20 cellular contexts compared by ENCODE assay signal in genomic region chr3:18527691-18528090, GRCh38.
DNase-seq lines count a peak whose midpoint lies in the region; ATAC-seq and TF ChIP-seq lines count a peak whose summit lies in the region.
"Had no signal": no experiment of that assay in that cellular context is flagged by ENCODE, and none has a peak within 500 bp of the region (broad histone marks: within the 10 kb centered on the region; RNA-seq: fewer than 3 reads in every experiment).

No MANE protein-coding gene starts in this region.

- no peaks in the 10 kb centered on the region for H3K27me3 ChIP-seq in naive thymus-derived CD4-positive, alpha-beta T cell (ENCODE audit: control insufficient read depth in 2 of 2, insufficient read depth in 2 of 2, low read length in 2 of 2)
- H3K27me3 ChIP-seq: SJCRH30 had no signal

- peaks cover 10% of the 10 kb centered on the region for H3K9me3 Mint-ChIP-seq in central memory CD8-positive, alpha-beta T cell
- peaks cover 3 to 8% of the 10 kb centered on the region in 2 donors for H3K9me3 Mint-ChIP-seq in natural killer cell
- peaks cover 0 to 38% (median 24%) of the 10 kb centered on the region in 11 donors for H3K9me3 Mint-ChIP-seq in naive thymus-derived CD4-positive, alpha-beta T cell

- H3K4me1 Mint-ChIP-seq in central memory CD8-positive, alpha-beta T cell: peaks cover 10% of the 10 kb centered on the region
- H3K4me1 Mint-ChIP-seq in natural killer cell: peaks cover 14 to 18% of the 10 kb centered on the region in 2 donors
- peaks cover 0 to 13% (median 8%) of the 10 kb centered on the region in 7 donors for H3K4me1 Mint-ChIP-seq in naive thymus-derived CD4-positive, alpha-beta T cell
- H3K4me1 Mint-ChIP-seq: CD14-positive monocyte had no signal

- ATAC-seq in central memory CD8-positive, alpha-beta T cell (replicated peaks; ENCODE audit: extremely low read depth, poor library complexity, severe bottlenecking): peak; percentile 86
- ATAC-seq in natural killer cell: peak; percentile 81 to 95 (median 87)
- ATAC-seq in naive thymus-derived CD4-positive, alpha-beta T cell: no peak

- H3K27ac Mint-ChIP-seq in central memory CD8-positive, alpha-beta T cell (ENCODE audit: low read depth): peak overlapping the region; percentile 14
- H3K27ac Mint-ChIP-seq in natural killer cell: peak overlapping the region; percentile 74 to 75
- peak overlapping the region in 3 of 9 donors; percentile 9 to 76 (median 57) for H3K27ac Mint-ChIP-seq in naive thymus-derived CD4-positive, alpha-beta T cell
- H3K27ac Mint-ChIP-seq: CD14-positive monocyte had no signal

- no peaks in the 10 kb centered on the region for H3K27me3 Mint-ChIP-seq in central memory CD8-positive, alpha-beta T cell
- no peaks in the 10 kb centered on the region for H3K27me3 Mint-ChIP-seq in natural killer cell (ENCODE audit: low read depth in 2 of 2)
- H3K27me3 Mint-ChIP-seq in naive thymus-derived CD4-positive, alpha-beta T cell: no peaks in the 10 kb centered on the region
- H3K27me3 Mint-ChIP-seq: IgD-negative memory B cell had no signal

- H3K27ac ChIP-seq in naive thymus-derived CD4-positive, alpha-beta T cell (ENCODE audit: low read depth, low read length): no peak overlapping the region
- H3K27ac ChIP-seq: 22Rv1, SJCRH30 had no signal

- H3K36me3 Mint-ChIP-seq in central memory CD8-positive, alpha-beta T cell (ENCODE audit: insufficient read depth): peaks cover 2% of the 10 kb centered on the region
- H3K36me3 Mint-ChIP-seq in natural killer cell: peaks cover 37% of the 10 kb centered on the region
- peaks cover 18 to 85% (median 78%) of the 10 kb centered on the region in 5 donors for H3K36me3 Mint-ChIP-seq in naive thymus-derived CD4-positive, alpha-beta T cell
- H3K36me3 Mint-ChIP-seq: CD14-positive monocyte had no signal

- H3K36me3 ChIP-seq in naive thymus-derived CD4-positive, alpha-beta T cell (ENCODE audit: control insufficient read depth in 2 of 3, insufficient read depth in 3 of 3, low read length in 3 of 3): peaks cover 0 to 42% (median 0%) of the 10 kb centered on the region in 3 experiments
- H3K36me3 ChIP-seq: SJCRH30 had no signal

- H3K4me3 Mint-ChIP-seq in central memory CD8-positive, alpha-beta T cell: no peak overlapping the region
- peak overlapping the region; percentile 0 for H3K4me3 Mint-ChIP-seq in natural killer cell
- H3K4me3 Mint-ChIP-seq in naive thymus-derived CD4-positive, alpha-beta T cell: no peak overlapping the region
- H3K4me3 Mint-ChIP-seq: CD14-positive monocyte had no signal

- peak; percentile 15 for DNase-seq in NCI-H510A treated with DMSO at 0.1 percent for 48 hours (lab: John Stamatoyannopoulos, UW)
- DNase-seq in NCI-H510A (lab: John Stamatoyannopoulos, UW): no peak
- DNase-seq in NAMALWA (ENCODE audit: low spot score): peak; percentile 37
- no peak for DNase-seq in central memory CD8-positive, alpha-beta T cell (ENCODE audit: low spot score in 2 of 2)
- no peak for DNase-seq in natural killer cell
- DNase-seq in stimulated activated CD8-positive, alpha-beta memory T cell treated with anti-CD3 and anti-CD28 coated beads, Interleukin-4, amount 100 ng/mL, for 48 hours: no peak
- no peak for DNase-seq in naive thymus-derived CD4-positive, alpha-beta T cell
- DNase-seq in activated naive CD4-positive, alpha-beta T cell (lab: John Stamatoyannopoulos, UW): no peak
- DNase-seq: GDM1; Karpas-422; MV-4-11; NCI-H1694 treated with DMSO at 0.1 percent for 48 hours; NCI-H2081 treated with DMSO at 0.1 percent for 48 hours; NCI-H446 treated with DMSO at 0.1 percent for 48 hours; NCI-H774; NK-92 treated with Interleukin-12 subunit alpha and Interleukin-12 subunit beta, amount 100 ng/mL, for 24 hours; SJCRH30 had no signal

- H3K4me1 ChIP-seq in naive thymus-derived CD4-positive, alpha-beta T cell (ENCODE audit: control insufficient read depth in 2 of 2, insufficient read depth in 2 of 2, low read length in 2 of 2): no peaks in the 10 kb centered on the region
- H3K4me1 ChIP-seq: SJCRH30 had no signal

- TF ChIP-seq CTCF in natural killer cell (IDR thresholded peaks at IDR 0.05): no peak

- no peak overlapping the region for H3K4me3 ChIP-seq in naive thymus-derived CD4-positive, alpha-beta T cell (ENCODE audit: low read length)
- H3K4me3 ChIP-seq: SJCRH30 had no signal

- POLR2A ChIA-PET in naive thymus-derived CD4-positive, alpha-beta T cell (lab: Charles Lee): no interaction called here

- intact Hi-C loops in natural killer cell (cut with micrococcal nuclease): loop anchor here (2.0 kb wide), 1 partner anchor 29 kb away; no protein-coding TSS in a partner anchor
- intact Hi-C loops in naive thymus-derived CD4-positive, alpha-beta T cell (cut with micrococcal nuclease): no loop called here

- no peaks in the 10 kb centered on the region for H3K9me3 ChIP-seq in naive thymus-derived CD4-positive, alpha-beta T cell (ENCODE audit: control insufficient read depth in 2 of 3, low read length in 3 of 3)
- H3K9me3 ChIP-seq: SJCRH30 had no signal

- CTCF ChIA-PET in naive thymus-derived CD4-positive, alpha-beta T cell (lab: Charles Lee): interaction anchor here (2.2 kb wide), 1 partner anchor 32 kb away, joined by 6 read pairs; no protein-coding TSS in a partner anchor

Comparison
In these comparisons a context has a peak if more than half of its experiments do, and no peak if none do; other contexts are left out.
1. DNase-seq: peak in NCI-H510A treated with DMSO at 0.1 percent for 48 hours (single experiment) and NAMALWA (single experiment); none in NCI-H510A (single experiment), central memory CD8-positive, alpha-beta T cell (0 of 2), natural killer cell (single experiment), stimulated activated CD8-positive, alpha-beta memory T cell treated with anti-CD3 and anti-CD28 coated beads, Interleukin-4, amount 100 ng/mL, for 48 hours (single experiment), naive thymus-derived CD4-positive, alpha-beta T cell (0 of 9) and activated naive CD4-positive, alpha-beta T cell (0 of 4).